26 cellular contexts compared by ENCODE assay signal in the genomic region with DNA sequence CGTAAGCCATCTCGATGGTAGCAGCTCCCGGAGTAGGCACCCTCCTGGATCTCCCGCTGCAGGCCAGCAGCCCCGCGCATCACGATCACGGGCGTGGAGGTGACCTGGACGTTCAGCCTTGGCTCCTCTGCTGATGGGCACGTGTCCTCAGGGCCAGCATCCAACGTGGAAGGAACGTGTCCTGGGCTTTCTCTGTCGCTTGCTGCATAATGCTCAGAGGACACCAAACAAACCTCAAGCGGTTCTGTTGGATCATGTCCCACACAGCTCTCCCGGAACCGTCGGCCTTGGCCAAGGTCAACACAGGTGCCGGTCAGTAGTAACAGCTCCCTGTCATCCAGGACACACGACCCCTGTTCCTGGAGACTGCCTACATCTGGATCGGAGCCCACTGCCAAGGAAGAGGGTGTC. TPM values are rescaled to one million over a fixed set of nuclear protein-coding genes. Genes with fewer than 3 reads are reported as not detected.
DNase-seq lines count a peak whose midpoint lies in the region; ATAC-seq, FAIRE-seq and TF ChIP-seq lines count a peak whose summit lies in the region.
"Had no signal": no experiment of that assay in that cellular context is flagged by ENCODE, and none has a peak within 500 bp of the region (broad histone marks: within the 10 kb centered on the region; RNA-seq: fewer than 3 reads in every experiment).

No MANE protein-coding gene starts in this region.

- no peak for FAIRE-seq in GM12878 (lab: Jason Lieb, UNC)
- FAIRE-seq: HTR-8/SVneo had no signal

- SMC1A ChIA-PET in GM12878 (lab: Charles Lee; ENCODE audit: uncharacterized antibody, unreplicated experiment), result interaction anchor here (0.9 to 5.4 kb wide), 5 partner anchors 9 to 48 kb away, joined by 3 to 48 read pairs (median 4); a partner anchor contains a TSS

- no peak overlapping the region for H2AFZ ChIP-seq in GM12878 (ENCODE audit: control insufficient read depth, low read depth, low read length)

- H3K27me3 ChIP-seq in GM12878 (replicated peaks in 1 of 2; ENCODE audit: control insufficient read depth in 2 of 2, insufficient read depth in 2 of 2, low read length in 1 of 2), result no peaks in the 10 kb centered on the region
- H3K27me3 ChIP-seq: testis had no signal

- CTCF ChIA-PET in GM12878 (lab: Yijun Ruan, JAX), result interaction anchor here (0.5 to 0.9 kb wide), 2 partner anchors 14 to 371 kb away, joined by 3 to 4 read pairs; no protein-coding TSS in a partner anchor

- peaks cover 59% of the 10 kb centered on the region for H3K4me1 Mint-ChIP-seq in activated T-cell treated with anti-CD3 and anti-CD28 coated beads, Interleukin-2, amount 50 U/mL, for 72 hours (ENCODE audit: low read depth)
- H3K4me1 Mint-ChIP-seq: H9 had no signal

- POLR2A ChIA-PET in GM12878 (lab: Charles Lee), result interaction anchor here (1.2 to 4.3 kb wide), 3 partner anchors 13 to 24 kb away, joined by 3 to 35 read pairs (median 5); a partner anchor contains a TSS

- peak overlapping the region; percentile 97; the same call in 1 of the 2 replicates for H3K27ac ChIP-seq in GM12878 (ENCODE audit: control insufficient read depth, insufficient read depth)
- H3K27ac ChIP-seq: KMS-11, RWPE1, SK-N-MC, testis, WERI-Rb-1 had no signal

- H3K4me1 ChIP-seq in GM12878 (ENCODE audit: control insufficient read depth, insufficient read depth, low read length), result peaks cover 43% of the 10 kb centered on the region
- H3K4me1 ChIP-seq: testis had no signal

- no peaks in the 10 kb centered on the region for H3K27me3 Mint-ChIP-seq in activated T-cell treated with anti-CD3 and anti-CD28 coated beads, Interleukin-2, amount 50 U/mL, for 72 hours (ENCODE audit: low read depth)

- H3K4me3 ChIP-seq in GM12865 (ENCODE audit: low read depth, low read length) (peak overlapping the region; percentile 46), GM12878 (no peak overlapping the region; the same call in 1 of the 2 replicates)
- H3K4me3 ChIP-seq: SK-N-MC, skin epidermis, testis had no signal

- no peak for TF ChIP-seq CTCF in GM12865 (IDR thresholded peaks at IDR 0.05; ENCODE audit: insufficient read depth, low read depth, low read length, missing control alignments)
- TF ChIP-seq CTCF in GM12878 (IDR thresholded peaks at IDR 0.05 in 2 of 3, conservative IDR thresholded peaks at IDR 0.05 in 1 of 3; ENCODE audit: control insufficient read depth in 2 of 3, extremely low read depth in 1 of 3, insufficient read depth in 1 of 3, low read depth in 3 of 3, low read length in 3 of 3), result no peak

- RAD21 ChIA-PET in GM12878 (lab: Charles Lee; ENCODE audit: unreplicated experiment), result interaction anchor here (0.7 to 1.8 kb wide), 5 partner anchors 8 to 48 kb away, joined by 3 to 6 read pairs (median 3); a partner anchor contains a TSS

- no peak for TF ChIP-seq RAD21 in GM12878 (IDR thresholded peaks at IDR 0.05; ENCODE audit: insufficient read depth, low read depth, low read length)

- WGBS in GM12878 (ENCODE audit: insufficient coverage, insufficient replicate concordance, low lambda C conversion rate, missing lambda C conversion rate), result 98% methylated on average over 21 of the region's 21 CpGs

- peaks cover 31% of the 10 kb centered on the region for H3K79me2 ChIP-seq in GM12878 (ENCODE audit: control insufficient read depth, insufficient read depth, low read length)

- no peak for TF ChIP-seq EP300 in GM12878 (IDR thresholded peaks at IDR 0.05; ENCODE audit: borderline replicate concordance in 1 of 2, control insufficient read depth in 1 of 2, low read depth in 2 of 2, low read length in 2 of 2)

- H3K36me3 ChIP-seq in GM12878 (ENCODE audit: control insufficient read depth in 2 of 2, insufficient read depth in 2 of 2, low read length in 1 of 2), result peaks cover 11 to 12% of the 10 kb centered on the region in 2 experiments; a peak in 3 of 4 replicates

- H3K4me3 Mint-ChIP-seq in activated T-cell treated with anti-CD3 and anti-CD28 coated beads, Interleukin-2, amount 50 U/mL, for 72 hours, result peak overlapping the region; percentile 73 to 82
- H3K4me3 Mint-ChIP-seq: CD14-positive monocyte, H9 had no signal

- no peak overlapping the region for H3K27ac Mint-ChIP-seq in activated T-cell treated with anti-CD3 and anti-CD28 coated beads, Interleukin-2, amount 50 U/mL, for 72 hours
- H3K27ac Mint-ChIP-seq: CD14-positive monocyte, H9 had no signal

- H3K9me3 Mint-ChIP-seq in activated T-cell treated with anti-CD3 and anti-CD28 coated beads, Interleukin-2, amount 50 U/mL, for 72 hours, result no peaks in the 10 kb centered on the region
- H3K9me3 Mint-ChIP-seq: activated naive CD4-positive, alpha-beta T cell treated with anti-CD3 and anti-CD28 coated beads, Interleukin-2, amount 50 U/mL, for 72 hours; CD14-positive monocyte; H9 had no signal

- peak; percentile 20; the same call in 1 of the 2 replicates for TF ChIP-seq POLR2A in GM12878 (IDR thresholded peaks at IDR 0.05; ENCODE audit: low read depth, low read length)

- in situ Hi-C loops in GM12878 (cut with MboI), result no loop called here

- intact Hi-C loops in GM12878 (cut with micrococcal nuclease; ENCODE audit: unreplicated experiment) (loop anchor here (2.0 kb wide), 2 partner anchors 23 to 27 kb away; a partner anchor contains a TSS), sciatic nerve (cut with DNase I) (no loop called here)

- H3K9me3 ChIP-seq in GM12878 (replicated peaks; ENCODE audit: control insufficient read depth, insufficient read depth, low read length), result peaks cover under 1% of the 10 kb centered on the region
- H3K9me3 ChIP-seq: testis had no signal

- peaks cover 12 to 30% of the 10 kb centered on the region in 2 donors for H3K36me3 Mint-ChIP-seq in activated T-cell treated with anti-CD3 and anti-CD28 coated beads, Interleukin-2, amount 50 U/mL, for 72 hours (ENCODE audit: insufficient read depth in 2 of 2)

- H3K9ac ChIP-seq in GM12878 (ENCODE audit: control insufficient read depth, insufficient read depth, low read length), result no peak overlapping the region
- H3K9ac ChIP-seq: KMS-11 had no signal

- DNase-seq in activated T-cell treated with anti-CD3 and anti-CD28 coated beads, Interleukin-2, amount 50 U/mL, for 72 hours, result no peak
- DNase-seq in activated T-cell treated with anti-CD3 and anti-CD28 coated beads, Interleukin-2, amount 50 U/mL, for 48 hours, result no peak
- no peak for DNase-seq in GM12865 (ENCODE audit: low read depth)
- DNase-seq in GM12878 (ENCODE audit: low read depth, low spot score), result no peak
- peak; percentile 37 for DNase-seq in sciatic nerve (ENCODE audit: low spot score)
- DNase-seq in AG08395 (ENCODE audit: low spot score), result no peak
- DNase-seq in Ammon's horn (ENCODE audit: low spot score), result no peak
- DNase-seq: ACHN; activated CD4-positive, alpha-beta T cell treated with anti-CD3 and anti-CD28 coated beads, Interleukin-2, amount 50 U/mL, for 48 hours; cerebellar nuclear complex; EL; H9; mesenchymal stem cell; NCI-H2171 treated with DMSO at 0.1 percent for 48 hours; NCI-H526; stimulated activated CD4-positive, alpha-beta T cell treated with anti-CD3 and anti-CD28 coated beads, Interleukin-1b, Interleukin-23, amount 100 ng/mL, for 48 hours; testis; WERI-Rb-1 had no signal

- H4K20me1 ChIP-seq in GM12878 (ENCODE audit: control insufficient read depth, insufficient read depth), result no peaks in the 10 kb centered on the region

- no peak for ATAC-seq in activated T-cell treated with anti-CD3 and anti-CD28 coated beads, Interleukin-2, amount 50 U/mL, for 72 hours (replicated peaks in 1 of 2)
- ATAC-seq in GM12878, result no peak
- ATAC-seq in sciatic nerve, result no peak
- no peak for ATAC-seq in HG03039 (IDR thresholded peaks at IDR 0.05; ENCODE audit: unreplicated experiment)
- ATAC-seq: activated naive CD4-positive, alpha-beta T cell treated with anti-CD3 and anti-CD28 coated beads, Interleukin-2, amount 50 U/mL, for 72 hours had no signal

- BruUV-seq in GM12878 (replicated peaks; lab: Mats Ljungman, UMichigan), result no TSS peak

- H3K4me2 ChIP-seq in GM12878 (ENCODE audit: control insufficient read depth, insufficient read depth), result peak overlapping the region; percentile 77
- H3K4me2 ChIP-seq: KMS-11 had no signal

RNA-seq across cellular contexts. Expression of a gene that starts 23.1 kb away (rescaled TPM):
- total RNA-seq in activated T-cell treated with anti-CD3 and anti-CD28 coated beads, Interleukin-2, amount 50 U/mL, for 72 hours, result 100 to 1,000 TPM; 123 to 171 TPM
- 112 and 123 TPM in 2 replicates for total RNA-seq in GM12878 (2013; cell fraction: nucleolus; rRNA removed)
- total RNA-seq in GM12878 (2014; rRNA removed) (32.6 and 35.2 TPM in 2 replicates), GM12878 (2014; rRNA removed; fragmentation: Illumina TruSeq; extraction: Trizol) (21.7 and 21.8 TPM in 2 replicates), GM12878 (2021) (49.6 and 54.9 TPM in 2 replicates), sciatic nerve (7.0 TPM)
- 19.5 TPM for polyA plus RNA-seq in GM12878 (2011; ENCODE audit: low read depth)
- polyA plus RNA-seq in GM12878 (2011; rRNA removed) (59.4 and 62.2 TPM in 2 replicates), GM12878 (2014; fragmentation: Illumina TruSeq; extraction: Trizol) (24.3 and 29.5 TPM in 2 replicates), GM12878 (2014; fragmentation: Nextera tagmentation; extraction: Ambion mirVana) (10 to 100 TPM in 1 of 2 experiments, 1 to 10 TPM in 1; 9.6 to 10.8 TPM), GM12878 (2014; rRNA removed) (36.7 and 42.0 TPM in 2 replicates), GM12878 (2016; fragmentation: Nextera tagmentation; extraction: Ambion mirVana) (10 to 100 TPM; 25.0 to 27.6 TPM)
- 52.5 and 56.3 TPM in 2 replicates for polyA plus RNA-seq in GM12878 (2011; cell fraction: cytosol; rRNA removed)
- 182 and 212 TPM in 2 replicates for polyA plus RNA-seq in GM12878 (2011; cell fraction: nucleus; rRNA removed)
- 36.3 and 39.3 TPM in 2 replicates for polyA plus RNA-seq in GM12878 (2012)
- polyA minus RNA-seq in GM12878 (2011; rRNA and poly(A)+ RNA removed), result 40.8 and 57.0 TPM in 2 replicates
- polyA minus RNA-seq in GM12878 (2011; cell fraction: cytosol; rRNA and poly(A)+ RNA removed), result 16.3 and 20.4 TPM in 2 replicates
- polyA minus RNA-seq in GM12878 (2011; cell fraction: nucleus; rRNA and poly(A)+ RNA removed), result 38.2 and 60.8 TPM in 2 replicates

RNA-seq across cellular contexts. Expression of a gene that starts 24.1 kb away (rescaled TPM):
- 10 to 100 TPM; 89.1 to 97.8 TPM for total RNA-seq in activated T-cell treated with anti-CD3 and anti-CD28 coated beads, Interleukin-2, amount 50 U/mL, for 72 hours
- total RNA-seq in GM12878 (2013; cell fraction: nucleolus; rRNA removed), result 33.8 and 144 TPM in 2 replicates
- total RNA-seq in GM12878 (2014; rRNA removed) (78.5 and 88.0 TPM in 2 replicates), GM12878 (2014; rRNA removed; fragmentation: Illumina TruSeq; extraction: Trizol) (85.7 and 87.8 TPM in 2 replicates), GM12878 (2021) (76.9 and 84.3 TPM in 2 replicates), sciatic nerve (45.3 TPM)
- polyA plus RNA-seq in GM12878 (2011; ENCODE audit: low read depth), result 64.8 TPM
- polyA plus RNA-seq in GM12878 (2011; rRNA removed) (123 and 157 TPM in 2 replicates), GM12878 (2014; fragmentation: Illumina TruSeq; extraction: Trizol) (146 and 167 TPM in 2 replicates), GM12878 (2014; fragmentation: Nextera tagmentation; extraction: Ambion mirVana) (10 to 100 TPM; 81.4 to 82.8 TPM), GM12878 (2014; rRNA removed) (91.5 and 99.6 TPM in 2 replicates), GM12878 (2016; fragmentation: Nextera tagmentation; extraction: Ambion mirVana) (100 to 1,000 TPM; 169 to 174 TPM)
- 52.0 and 59.3 TPM in 2 replicates for polyA plus RNA-seq in GM12878 (2011; cell fraction: cytosol; rRNA removed)
- 50.8 and 59.6 TPM in 2 replicates for polyA plus RNA-seq in GM12878 (2011; cell fraction: nucleus; rRNA removed)
- polyA plus RNA-seq in GM12878 (2012), result 86.5 and 102 TPM in 2 replicates
- polyA minus RNA-seq in GM12878 (2011; rRNA and poly(A)+ RNA removed), result 37.3 and 41.8 TPM in 2 replicates
- 22.7 and 48.7 TPM in 2 replicates for polyA minus RNA-seq in GM12878 (2011; cell fraction: cytosol; rRNA and poly(A)+ RNA removed)
- polyA minus RNA-seq in GM12878 (2011; cell fraction: nucleus; rRNA and poly(A)+ RNA removed), result 19.1 and 32.2 TPM in 2 replicates

RNA-seq across cellular contexts. Expression of a gene that starts 24.1 kb away (rescaled TPM):
- 10 to 100 TPM; 48.7 to 53.7 TPM for total RNA-seq in activated T-cell treated with anti-CD3 and anti-CD28 coated beads, Interleukin-2, amount 50 U/mL, for 72 hours
- 339 and 407 TPM in 2 replicates for total RNA-seq in GM12878 (2013; cell fraction: nucleolus; rRNA removed)
- total RNA-seq in GM12878 (2014; rRNA removed) (35.5 and 37.5 TPM in 2 replicates), GM12878 (2014; rRNA removed; fragmentation: Illumina TruSeq; extraction: Trizol) (52.0 and 56.3 TPM in 2 replicates), GM12878 (2021) (35.2 and 38.7 TPM in 2 replicates), sciatic nerve (33.5 TPM)
- polyA plus RNA-seq in GM12878 (2011; ENCODE audit: low read depth), result 67.1 TPM
- polyA plus RNA-seq in GM12878 (2011; rRNA removed) (63.6 and 66.4 TPM in 2 replicates), GM12878 (2014; fragmentation: Illumina TruSeq; extraction: Trizol) (69.1 and 85.4 TPM in 2 replicates), GM12878 (2014; fragmentation: Nextera tagmentation; extraction: Ambion mirVana) (10 to 100 TPM; 36.7 to 45.0 TPM), GM12878 (2014; rRNA removed) (66.8 and 68.2 TPM in 2 replicates), GM12878 (2016; fragmentation: Nextera tagmentation; extraction: Ambion mirVana) (10 to 100 TPM; 44.7 to 46.0 TPM)
- polyA plus RNA-seq in GM12878 (2011; cell fraction: cytosol; rRNA removed), result 46.3 and 47.5 TPM in 2 replicates
- polyA plus RNA-seq in GM12878 (2011; cell fraction: nucleus; rRNA removed), result 145 and 152 TPM in 2 replicates
- 45.2 and 50.8 TPM in 2 replicates for polyA plus RNA-seq in GM12878 (2012)
- 73.9 and 87.6 TPM in 2 replicates for polyA minus RNA-seq in GM12878 (2011; rRNA and poly(A)+ RNA removed)
- 16.7 and 18.6 TPM in 2 replicates for polyA minus RNA-seq in GM12878 (2011; cell fraction: cytosol; rRNA and poly(A)+ RNA removed)
- 44.0 and 60.1 TPM in 2 replicates for polyA minus RNA-seq in GM12878 (2011; cell fraction: nucleus; rRNA and poly(A)+ RNA removed)
